Comparison of ENCODE assay signal across 8 cellular contexts in the genomic region with DNA sequence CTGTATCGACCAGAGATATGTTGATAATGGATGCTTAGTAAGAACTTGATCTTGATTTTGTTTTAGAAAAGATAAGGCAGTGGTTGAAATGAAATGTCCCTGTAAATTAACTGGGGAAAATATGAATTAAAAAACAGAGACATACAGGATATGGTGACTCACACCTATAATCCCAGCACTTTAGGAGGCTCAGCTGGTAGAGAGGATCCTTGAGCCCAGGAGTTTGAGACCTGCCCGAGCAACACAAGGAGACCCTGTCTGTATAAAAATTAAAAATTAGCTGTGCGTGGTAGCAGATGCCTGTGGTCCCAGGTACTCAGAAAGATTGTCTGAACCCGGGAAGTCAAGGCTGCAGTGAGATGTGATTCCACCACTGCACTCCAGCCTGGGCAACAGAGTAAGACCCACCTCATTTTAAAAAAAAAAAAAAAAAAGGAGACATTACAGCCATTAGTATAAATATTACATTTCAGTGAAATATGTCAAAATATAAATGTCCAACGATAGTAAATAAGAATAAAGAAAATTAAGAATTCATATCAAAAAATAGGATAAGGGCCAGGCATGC. TPM values are rescaled to one million over a fixed set of nuclear protein-coding genes. Genes with fewer than 3 reads are reported as not detected.
DNase-seq lines count a peak whose midpoint lies in the region; ATAC-seq lines count a peak whose summit lies in the region.
"Had no signal": no experiment of that assay in that cellular context is flagged by ENCODE, and none has a peak within 500 bp of the region (broad histone marks: within the 10 kb centered on the region; RNA-seq: fewer than 3 reads in every experiment).

No MANE protein-coding gene starts in this region.

- 42 to 45% methylated on average over 5 of the region's 5 CpGs for WGBS in GM23248 (ENCODE audit: low coverage in 1 of 2, low lambda C conversion rate in 2 of 2, missing lambda C conversion rate in 2 of 2), 2 experiments

- H3K4me3 ChIP-seq in GM23248, result peak overlapping the region; percentile 98
- peak overlapping the region in 3 of 7 experiments; percentile 16 to 91 (median 90) for H3K4me3 ChIP-seq in skin epidermis

- peaks cover 70% of the 10 kb centered on the region for H3F3A ChIP-seq in GM23248 (ENCODE audit: insufficient read depth)

- peak overlapping the region; percentile 51 to 99 (median 99) for H3K4me3 Mint-ChIP-seq in T-cell

- H3K27me3 Mint-ChIP-seq in T-cell, result no peaks in the 10 kb centered on the region

- H3K9ac ChIP-seq in GM23248, result peak overlapping the region; percentile 89

- no peaks in the 10 kb centered on the region for H3K9me3 ChIP-seq in GM23248 (ENCODE audit: low read depth)

- no peaks in the 10 kb centered on the region for H3K9me3 Mint-ChIP-seq in T-cell

- no peaks in the 10 kb centered on the region; the same call in 1 of the 2 replicates for H3K36me3 ChIP-seq in GM23248 (ENCODE audit: low read depth)

- peak overlapping the region; percentile 58 to 77 for H3K27ac Mint-ChIP-seq in T-cell

- H3K9me2 ChIP-seq in GM23248 (ENCODE audit: insufficient read depth), result no peaks in the 10 kb centered on the region

- CTCF ChIA-PET in T-cell (lab: Charles Lee), result interaction anchor here in 1 of 2 donors (0.7 kb wide), 1 partner anchor 105 kb away, joined by 3 read pairs; no protein-coding TSS in a partner anchor

- in situ Hi-C loops in GM23248 (cut with MboI), result no loop called here

- H3K4me1 ChIP-seq in GM23248 (ENCODE audit: insufficient read depth), result peaks cover 48% of the 10 kb centered on the region

- POLR2A ChIA-PET in T-cell (lab: Charles Lee), result no interaction called here

- no peaks in the 10 kb centered on the region for H3K36me3 Mint-ChIP-seq in T-cell

- H4K20me1 ChIP-seq in GM23248 (ENCODE audit: insufficient read depth), result peaks cover 41% of the 10 kb centered on the region; the same call in 1 of the 2 replicates

- peak; percentile 72 for DNase-seq in GM23248
- DNase-seq in T-cell, result no peak
- DNase-seq in epithelial cell of prostate (ENCODE audit: low read depth, low spot score), result no peak
- DNase-seq in NCI-H1105 treated with DMSO at 0.1 percent for 48 hours (lab: John Stamatoyannopoulos, UW), result no peak
- DNase-seq in stimulated activated CD4-positive, alpha-beta T cell treated with anti-CD3 and anti-CD28 coated beads, Interleukin-2, amount 100 ng/mL, for 24 hours, result no peak
- DNase-seq in NCI-H187 treated with DMSO at 0.1 percent for 48 hours (lab: John Stamatoyannopoulos, UW), result no peak
- DNase-seq: NK-92 treated with Interleukin-12 subunit alpha and Interleukin-12 subunit beta, amount 100 ng/mL, for 24 hours had no signal

- ATAC-seq in T-cell (replicated peaks in 1 of 4), result no peak

- peaks cover 96% of the 10 kb centered on the region for H3K79me2 ChIP-seq in GM23248 (ENCODE audit: insufficient read depth)

- H3K27ac ChIP-seq in GM23248, result peak overlapping the region; percentile 100
- peak overlapping the region; percentile 55 for H3K27ac ChIP-seq in epithelial cell of prostate
- H3K27ac ChIP-seq in skin epidermis, result peak overlapping the region in 18 of 21 experiments; percentile 25 to 100 (median 98)

- peaks cover 68 to 86% (median 69%) of the 10 kb centered on the region in 3 donors for H3K4me1 Mint-ChIP-seq in T-cell

- no peak overlapping the region for H2AFZ ChIP-seq in GM23248

- H3K27me3 ChIP-seq in GM23248 (replicated peaks; ENCODE audit: insufficient read depth), result no peaks in the 10 kb centered on the region

- H3K4me2 ChIP-seq in GM23248 (ENCODE audit: unreplicated experiment), result peak overlapping the region; percentile 96

RNA-seq across cellular contexts. Expression of a gene that starts 4.6 kb away (rescaled TPM):
- total RNA-seq in GM23248 (2014; rRNA removed; shearing (Covaris generic)), result 277 and 310 TPM in 2 replicates
- 69.7 and 73.2 TPM in 2 replicates for polyA plus RNA-seq in GM23248 (2016; fragmentation: Nextera tagmentation; extraction: Ambion mirVana)
- total RNA-seq in T-cell, result 100 to 1,000 TPM in 4 of 5 donors, 10 to 100 TPM in 1; 97.7 to 121 (median 105) TPM
